11 cellular contexts compared by ENCODE assay signal in the genomic region with DNA sequence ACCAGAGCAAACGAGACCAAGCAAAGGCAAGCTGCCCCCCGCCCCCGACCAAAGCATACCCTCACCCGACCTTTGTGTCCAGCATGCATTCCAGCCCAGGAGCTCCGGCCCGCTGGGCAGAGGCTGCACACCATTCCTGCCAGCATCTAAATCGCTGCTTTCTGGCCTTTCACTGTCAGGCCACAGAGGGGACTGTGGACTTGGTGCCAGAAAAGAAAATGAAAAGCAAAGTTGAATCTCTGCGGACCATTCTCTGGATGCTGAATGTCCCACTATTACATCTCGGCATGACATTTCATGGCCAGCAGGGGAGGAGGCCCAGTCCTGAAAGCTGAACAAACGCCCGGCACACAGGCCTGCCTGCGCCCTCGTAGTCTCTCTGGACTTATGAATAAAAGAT. TPM values are rescaled to one million over a fixed set of nuclear protein-coding genes. Genes with fewer than 3 reads are reported as not detected.
DNase-seq lines count a peak whose midpoint lies in the region; ATAC-seq and TF ChIP-seq lines count a peak whose summit lies in the region.
"Had no signal": no experiment of that assay in that cellular context is flagged by ENCODE, and none has a peak within 500 bp of the region (broad histone marks: within the 10 kb centered on the region; RNA-seq: fewer than 3 reads in every experiment).

No MANE protein-coding gene starts in this region.

- no peaks in the 10 kb centered on the region for H3K36me3 ChIP-seq in mammary epithelial cell (ENCODE audit: insufficient read depth, low read length)
- no peaks in the 10 kb centered on the region for H3K36me3 ChIP-seq in suprapubic skin

- no peak overlapping the region for H3K9ac ChIP-seq in mammary epithelial cell (ENCODE audit: insufficient read depth, low read length)

- H3K27me3 Mint-ChIP-seq in osteocyte (ENCODE audit: unreplicated experiment) (peaks cover 19% of the 10 kb centered on the region), T-helper 17 cell (peaks cover 56% of the 10 kb centered on the region)

- CTCF ChIA-PET in mammary epithelial cell (lab: Charles Lee; ENCODE audit: low non-redundant PET) = no interaction called here

- H3K36me3 Mint-ChIP-seq in osteocyte (ENCODE audit: unreplicated experiment) (no peaks in the 10 kb centered on the region), T-helper 17 cell (ENCODE audit: low read depth) (no peaks in the 10 kb centered on the region)
- H3K36me3 Mint-ChIP-seq: activated naive CD4-positive, alpha-beta T cell treated with anti-CD3 and anti-CD28 coated beads, Interleukin-2, amount 50 U/mL, for 72 hours had no signal

- dilution Hi-C loops in mammary epithelial cell (cut with HindIII; ENCODE audit: low sequenced_read_pairs) = no loop called here

- no peak overlapping the region for H3K4me3 Mint-ChIP-seq in osteocyte (ENCODE audit: unreplicated experiment)
- H3K4me3 Mint-ChIP-seq in T-helper 17 cell = no peak overlapping the region

- H3K79me2 ChIP-seq in mammary epithelial cell (ENCODE audit: insufficient read depth, low read length) = peaks cover 3% of the 10 kb centered on the region

- H3K27me3 ChIP-seq in mammary epithelial cell (ENCODE audit: insufficient read depth, low read length) = no peaks in the 10 kb centered on the region
- H3K27me3 ChIP-seq in suprapubic skin = no peaks in the 10 kb centered on the region

- H3K4me2 ChIP-seq in mammary epithelial cell (ENCODE audit: insufficient read depth, low read depth, low read length) = peak overlapping the region; percentile 87

- peak overlapping the region; percentile 88 for H2AFZ ChIP-seq in mammary epithelial cell (ENCODE audit: low read depth, low read length)

- peak overlapping the region; percentile 52 for H3K27ac ChIP-seq in mammary epithelial cell (ENCODE audit: insufficient read depth, low read depth, low read length)
- no peak overlapping the region for H3K27ac ChIP-seq in suprapubic skin

- H3K4me1 ChIP-seq in mammary epithelial cell (ENCODE audit: insufficient read depth, low read length) = peaks cover 48% of the 10 kb centered on the region
- peaks cover 16% of the 10 kb centered on the region for H3K4me1 ChIP-seq in suprapubic skin

- peak; percentile 19 to 39 for TF ChIP-seq CTCF in mammary epithelial cell (conservative IDR thresholded peaks at IDR 0.05 in 1 of 2, IDR thresholded peaks at IDR 0.05 in 1 of 2; ENCODE audit: extremely low read depth in 1 of 2, insufficient read depth in 1 of 2, low read depth in 1 of 2, low read length in 2 of 2)
- TF ChIP-seq CTCF in osteocyte (IDR thresholded peaks at IDR 0.05) = peak; percentile 13
- TF ChIP-seq CTCF in suprapubic skin (IDR thresholded peaks at IDR 0.05) = no peak

- H3K27ac Mint-ChIP-seq in osteocyte (ENCODE audit: unreplicated experiment) (no peak overlapping the region), T-helper 17 cell (no peak overlapping the region)
- H3K27ac Mint-ChIP-seq: activated naive CD4-positive, alpha-beta T cell treated with anti-CD3 and anti-CD28 coated beads, Interleukin-2, amount 50 U/mL, for 72 hours had no signal

- no peaks in the 10 kb centered on the region for H3K9me3 ChIP-seq in mammary epithelial cell (replicated peaks; ENCODE audit: insufficient read depth, low read length)
- H3K9me3 ChIP-seq in T-helper 17 cell (ENCODE audit: control insufficient read depth, low read length, poor library complexity, severe bottlenecking) = no peaks in the 10 kb centered on the region
- no peaks in the 10 kb centered on the region for H3K9me3 ChIP-seq in suprapubic skin

- in situ Hi-C loops in mammary epithelial cell (cut with MboI; ENCODE audit: low sequenced_read_pairs in 2 of 2) = no loop called here

- no peak for TF ChIP-seq POLR2A in suprapubic skin (IDR thresholded peaks at IDR 0.05)

- H3K4me3 ChIP-seq in mammary epithelial cell (replicated peaks in 1 of 3; ENCODE audit: insufficient read depth in 1 of 3, low read depth in 2 of 3, low read length in 3 of 3) (peak overlapping the region; percentile 14 to 35 (median 34)), suprapubic skin (no peak overlapping the region)

- no peak for TF ChIP-seq EP300 in suprapubic skin (IDR thresholded peaks at IDR 0.05)

- no peaks in the 10 kb centered on the region for H4K20me1 ChIP-seq in mammary epithelial cell (ENCODE audit: insufficient read depth, low read length)

- H3K4me1 Mint-ChIP-seq in osteocyte (ENCODE audit: unreplicated experiment) (peaks cover 34% of the 10 kb centered on the region), T-helper 17 cell (no peaks in the 10 kb centered on the region)

- ATAC-seq in left ventricle myocardium superior (peak; percentile 77), T-helper 17 cell (no peak), GM19397 (IDR thresholded peaks at IDR 0.05; ENCODE audit: unreplicated experiment) (no peak)
- ATAC-seq: activated naive CD4-positive, alpha-beta T cell treated with anti-CD3 and anti-CD28 coated beads, Interleukin-2, amount 50 U/mL, for 72 hours had no signal

- no TSS peak for BruUV-seq in mammary epithelial cell (replicated peaks; lab: Mats Ljungman, UMichigan)

- 26% methylated on average over 12 of the region's 13 CpGs for WGBS in mammary epithelial cell (ENCODE audit: low coverage, missing lambda C conversion rate)
- 91% methylated on average over 13 of the region's 13 CpGs for WGBS in suprapubic skin

- DNase-seq in Ammon's horn (ENCODE audit: low spot score) = peak; percentile 46
- DNase-seq in mammary epithelial cell = peak; percentile 26
- peak; percentile 62 for DNase-seq in left ventricle myocardium superior
- DNase-seq in osteocyte (ENCODE audit: extremely low spot score, unreplicated experiment) = no peak
- DNase-seq in T-helper 17 cell = no peak
- DNase-seq in stimulated activated CD4-positive, alpha-beta T cell treated with anti-CD3 and anti-CD28 coated beads, Interleukin-12 subunit alpha, Interleukin-12 subunit beta, amount 100 ng/mL, for 4 hours = no peak
- no peak for DNase-seq in suprapubic skin (ENCODE audit: low spot score in 2 of 2)
- DNase-seq: DMS79 treated with DMSO at 0.1 percent for 48 hours, PC-3 had no signal

- intact Hi-C loops in mammary epithelial cell (cut with micrococcal nuclease) (loop anchor here (5.0 kb wide), 1 partner anchor 145 kb away; no protein-coding TSS in a partner anchor), left ventricle myocardium superior (cut with micrococcal nuclease) (no loop called here)

- no peaks in the 10 kb centered on the region for H3K9me3 Mint-ChIP-seq in osteocyte (ENCODE audit: unreplicated experiment)
- H3K9me3 Mint-ChIP-seq: activated naive CD4-positive, alpha-beta T cell treated with anti-CD3 and anti-CD28 coated beads, Interleukin-2, amount 50 U/mL, for 72 hours had no signal

RNA-seq across cellular contexts. Expression of a gene that starts 13.0 kb away (rescaled TPM):
- total RNA-seq in mammary epithelial cell (10 to 100 TPM in 1 of 2 donors, 1 to 10 TPM in 1; 9.8 to 40.2 TPM), left ventricle myocardium superior (4.4 TPM), osteocyte (2.9 and 3.9 TPM in 2 replicates), T-helper 17 cell (not detected), suprapubic skin (1 to 10 TPM; 2.2 to 6.1 (median 3.7) TPM)
- 5.4 TPM for polyA plus RNA-seq in mammary epithelial cell
- 16.3 TPM for polyA minus RNA-seq in mammary epithelial cell

RNA-seq across cellular contexts. Expression of a gene that starts 47.6 kb away (rescaled TPM):
- under 1 TPM; 0.67 to 0.68 TPM for total RNA-seq in mammary epithelial cell
- 0.31 TPM for polyA plus RNA-seq in mammary epithelial cell
- polyA minus RNA-seq in mammary epithelial cell = not detected
- total RNA-seq in left ventricle myocardium superior = 0.77 TPM
- 1.3 and 2.0 TPM in 2 replicates for total RNA-seq in osteocyte
- total RNA-seq in T-helper 17 cell = under 1 TPM in 1 of 2 donors, not detected in 1; 0.27 TPM
- total RNA-seq in suprapubic skin = 1 to 10 TPM in 1 of 4 donors, under 1 TPM in 2, not detected in 1; 0.76 to 4.7 (median 0.89) TPM

Comparison
In these comparisons a context has a peak if more than half of its experiments do, and no peak if none do; other contexts are left out.
1. DNase-seq: peak in Ammon's horn (single experiment), mammary epithelial cell (single experiment) and left ventricle myocardium superior (single experiment); none in osteocyte (single experiment), T-helper 17 cell (0 of 3), stimulated activated CD4-positive, alpha-beta T cell treated with anti-CD3 and anti-CD28 coated beads, Interleukin-12 subunit alpha, Interleukin-12 subunit beta, amount 100 ng/mL, for 4 hours (single experiment) and suprapubic skin (0 of 2).
2. CTCF ChIP-seq: peak in mammary epithelial cell (2 of 2) and osteocyte (single experiment); none in suprapubic skin (0 of 2).